ENCODE assay signal across 2 cellular contexts in the genomic region with DNA sequence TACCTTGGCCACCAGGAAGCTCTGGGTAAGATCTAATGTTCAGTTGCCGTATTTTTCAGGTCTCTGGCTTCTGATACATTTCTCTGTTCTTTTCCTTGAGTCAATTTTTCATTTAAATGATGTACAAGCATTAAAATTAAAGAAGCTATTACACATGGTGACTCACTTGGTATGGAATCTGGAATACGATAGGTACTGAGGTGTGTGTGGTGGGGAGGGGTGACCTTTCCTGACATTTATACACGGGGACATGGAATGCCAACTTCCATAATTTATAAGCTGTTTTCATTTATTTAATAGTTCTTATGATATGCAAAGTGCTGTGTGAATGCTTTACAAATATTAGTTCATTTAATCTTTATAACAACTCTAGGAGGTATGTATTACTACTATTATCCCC.
TF ChIP-seq lines count a peak whose summit lies in the region.

No MANE protein-coding gene starts in this region.

TF ChIP-seq in SK-N-SH, 30 proteins besides CTCF, POLR2A, EP300 and RAD21:
- TF ChIP-seq, protein P1, sequence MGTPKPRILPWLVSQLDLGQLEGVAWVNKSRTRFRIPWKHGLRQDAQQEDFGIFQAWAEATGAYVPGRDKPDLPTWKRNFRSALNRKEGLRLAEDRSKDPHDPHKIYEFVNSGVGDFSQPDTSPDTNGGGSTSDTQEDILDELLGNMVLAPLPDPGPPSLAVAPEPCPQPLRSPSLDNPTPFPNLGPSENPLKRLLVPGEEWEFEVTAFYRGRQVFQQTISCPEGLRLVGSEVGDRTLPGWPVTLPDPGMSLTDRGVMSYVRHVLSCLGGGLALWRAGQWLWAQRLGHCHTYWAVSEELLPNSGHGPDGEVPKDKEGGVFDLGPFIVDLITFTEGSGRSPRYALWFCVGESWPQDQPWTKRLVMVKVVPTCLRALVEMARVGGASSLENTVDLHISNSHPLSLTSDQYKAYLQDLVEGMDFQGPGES (IDR thresholded peaks at IDR 0.05; ENCODE audit: low read depth, low read length) = no peak
- TF ChIP-seq TAF1 (IDR thresholded peaks at IDR 0.05; ENCODE audit: borderline replicate concordance, low read depth, low read length) (no peak), FOSL2 (IDR thresholded peaks at IDR 0.05; ENCODE audit: borderline replicate concordance, low read depth) (no peak), FOXJ3 (CRISPR knock-in tag; IDR thresholded peaks at IDR 0.05) (no peak), JUND (IDR thresholded peaks at IDR 0.05) (no peak), GATA2 (CRISPR knock-in tag; IDR thresholded peaks at IDR 0.05) (no peak), ELF1 (IDR thresholded peaks at IDR 0.05) (no peak), FOXM1 (IDR thresholded peaks at IDR 0.05; ENCODE audit: low read depth) (no peak), MEF2A (IDR thresholded peaks at IDR 0.05; ENCODE audit: borderline replicate concordance, low read depth) (no peak), SIN3A (IDR thresholded peaks at IDR 0.05; ENCODE audit: borderline replicate concordance, low read depth, low read length) (no peak), RXRA (IDR thresholded peaks at IDR 0.05; ENCODE audit: borderline replicate concordance, low read depth) (no peak), CHD2 (IDR thresholded peaks at IDR 0.05; ENCODE audit: low read length, partially characterized antibody) (no peak)
- TF ChIP-seq, protein P2, sequence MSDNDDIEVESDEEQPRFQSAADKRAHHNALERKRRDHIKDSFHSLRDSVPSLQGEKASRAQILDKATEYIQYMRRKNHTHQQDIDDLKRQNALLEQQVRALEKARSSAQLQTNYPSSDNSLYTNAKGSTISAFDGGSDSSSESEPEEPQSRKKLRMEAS (IDR thresholded peaks at IDR 0.05; ENCODE audit: low read depth) = no peak
- TF ChIP-seq, protein P3, sequence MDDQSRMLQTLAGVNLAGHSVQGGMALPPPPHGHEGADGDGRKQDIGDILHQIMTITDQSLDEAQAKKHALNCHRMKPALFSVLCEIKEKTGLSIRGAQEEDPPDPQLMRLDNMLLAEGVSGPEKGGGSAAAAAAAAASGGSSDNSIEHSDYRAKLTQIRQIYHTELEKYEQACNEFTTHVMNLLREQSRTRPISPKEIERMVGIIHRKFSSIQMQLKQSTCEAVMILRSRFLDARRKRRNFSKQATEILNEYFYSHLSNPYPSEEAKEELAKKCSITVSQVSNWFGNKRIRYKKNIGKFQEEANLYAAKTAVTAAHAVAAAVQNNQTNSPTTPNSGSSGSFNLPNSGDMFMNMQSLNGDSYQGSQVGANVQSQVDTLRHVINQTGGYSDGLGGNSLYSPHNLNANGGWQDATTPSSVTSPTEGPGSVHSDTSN (IDR thresholded peaks at IDR 0.05) = no peak
- TF ChIP-seq, protein P4, sequence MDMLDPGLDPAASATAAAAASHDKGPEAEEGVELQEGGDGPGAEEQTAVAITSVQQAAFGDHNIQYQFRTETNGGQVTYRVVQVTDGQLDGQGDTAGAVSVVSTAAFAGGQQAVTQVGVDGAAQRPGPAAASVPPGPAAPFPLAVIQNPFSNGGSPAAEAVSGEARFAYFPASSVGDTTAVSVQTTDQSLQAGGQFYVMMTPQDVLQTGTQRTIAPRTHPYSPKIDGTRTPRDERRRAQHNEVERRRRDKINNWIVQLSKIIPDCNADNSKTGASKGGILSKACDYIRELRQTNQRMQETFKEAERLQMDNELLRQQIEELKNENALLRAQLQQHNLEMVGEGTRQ (IDR thresholded peaks at IDR 0.05; ENCODE audit: borderline replicate concordance, low read depth, low read length) = no peak
TF ChIP-seq in SK-N-SH: peak in this region for 0.

TF ChIP-seq in HepG2, 621 proteins besides CTCF, POLR2A, EP300 and RAD21:
- TF ChIP-seq ZNF607 (CRISPR knock-in tag; IDR thresholded peaks at IDR 0.05; ENCODE audit: borderline replicate concordance) = no peak
- no peak for TF ChIP-seq MAFG (CRISPR knock-in tag; IDR thresholded peaks at IDR 0.05)
- TF ChIP-seq HDAC2 (CRISPR knock-in tag; IDR thresholded peaks at IDR 0.05) = no peak
- TF ChIP-seq, protein P5, sequence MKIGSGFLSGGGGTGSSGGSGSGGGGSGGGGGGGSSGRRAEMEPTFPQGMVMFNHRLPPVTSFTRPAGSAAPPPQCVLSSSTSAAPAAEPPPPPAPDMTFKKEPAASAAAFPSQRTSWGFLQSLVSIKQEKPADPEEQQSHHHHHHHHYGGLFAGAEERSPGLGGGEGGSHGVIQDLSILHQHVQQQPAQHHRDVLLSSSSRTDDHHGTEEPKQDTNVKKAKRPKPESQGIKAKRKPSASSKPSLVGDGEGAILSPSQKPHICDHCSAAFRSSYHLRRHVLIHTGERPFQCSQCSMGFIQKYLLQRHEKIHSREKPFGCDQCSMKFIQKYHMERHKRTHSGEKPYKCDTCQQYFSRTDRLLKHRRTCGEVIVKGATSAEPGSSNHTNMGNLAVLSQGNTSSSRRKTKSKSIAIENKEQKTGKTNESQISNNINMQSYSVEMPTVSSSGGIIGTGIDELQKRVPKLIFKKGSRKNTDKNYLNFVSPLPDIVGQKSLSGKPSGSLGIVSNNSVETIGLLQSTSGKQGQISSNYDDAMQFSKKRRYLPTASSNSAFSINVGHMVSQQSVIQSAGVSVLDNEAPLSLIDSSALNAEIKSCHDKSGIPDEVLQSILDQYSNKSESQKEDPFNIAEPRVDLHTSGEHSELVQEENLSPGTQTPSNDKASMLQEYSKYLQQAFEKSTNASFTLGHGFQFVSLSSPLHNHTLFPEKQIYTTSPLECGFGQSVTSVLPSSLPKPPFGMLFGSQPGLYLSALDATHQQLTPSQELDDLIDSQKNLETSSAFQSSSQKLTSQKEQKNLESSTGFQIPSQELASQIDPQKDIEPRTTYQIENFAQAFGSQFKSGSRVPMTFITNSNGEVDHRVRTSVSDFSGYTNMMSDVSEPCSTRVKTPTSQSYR (CRISPR knock-in tag; IDR thresholded peaks at IDR 0.05; ENCODE audit: borderline replicate concordance) = no peak
- TF ChIP-seq SETDB1 (CRISPR knock-in tag; IDR thresholded peaks at IDR 0.05; ENCODE audit: borderline replicate concordance) = no peak
- TF ChIP-seq PCBP1 (IDR thresholded peaks at IDR 0.05; ENCODE audit: borderline replicate concordance, low read depth, low read length) = no peak
- TF ChIP-seq, protein P6, sequence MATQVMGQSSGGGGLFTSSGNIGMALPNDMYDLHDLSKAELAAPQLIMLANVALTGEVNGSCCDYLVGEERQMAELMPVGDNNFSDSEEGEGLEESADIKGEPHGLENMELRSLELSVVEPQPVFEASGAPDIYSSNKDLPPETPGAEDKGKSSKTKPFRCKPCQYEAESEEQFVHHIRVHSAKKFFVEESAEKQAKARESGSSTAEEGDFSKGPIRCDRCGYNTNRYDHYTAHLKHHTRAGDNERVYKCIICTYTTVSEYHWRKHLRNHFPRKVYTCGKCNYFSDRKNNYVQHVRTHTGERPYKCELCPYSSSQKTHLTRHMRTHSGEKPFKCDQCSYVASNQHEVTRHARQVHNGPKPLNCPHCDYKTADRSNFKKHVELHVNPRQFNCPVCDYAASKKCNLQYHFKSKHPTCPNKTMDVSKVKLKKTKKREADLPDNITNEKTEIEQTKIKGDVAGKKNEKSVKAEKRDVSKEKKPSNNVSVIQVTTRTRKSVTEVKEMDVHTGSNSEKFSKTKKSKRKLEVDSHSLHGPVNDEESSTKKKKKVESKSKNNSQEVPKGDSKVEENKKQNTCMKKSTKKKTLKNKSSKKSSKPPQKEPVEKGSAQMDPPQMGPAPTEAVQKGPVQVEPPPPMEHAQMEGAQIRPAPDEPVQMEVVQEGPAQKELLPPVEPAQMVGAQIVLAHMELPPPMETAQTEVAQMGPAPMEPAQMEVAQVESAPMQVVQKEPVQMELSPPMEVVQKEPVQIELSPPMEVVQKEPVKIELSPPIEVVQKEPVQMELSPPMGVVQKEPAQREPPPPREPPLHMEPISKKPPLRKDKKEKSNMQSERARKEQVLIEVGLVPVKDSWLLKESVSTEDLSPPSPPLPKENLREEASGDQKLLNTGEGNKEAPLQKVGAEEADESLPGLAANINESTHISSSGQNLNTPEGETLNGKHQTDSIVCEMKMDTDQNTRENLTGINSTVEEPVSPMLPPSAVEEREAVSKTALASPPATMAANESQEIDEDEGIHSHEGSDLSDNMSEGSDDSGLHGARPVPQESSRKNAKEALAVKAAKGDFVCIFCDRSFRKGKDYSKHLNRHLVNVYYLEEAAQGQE (IDR thresholded peaks at IDR 0.05; ENCODE audit: borderline replicate concordance in 1 of 2, low read depth in 1 of 2, low read length in 2 of 2) = no peak
- TF ChIP-seq, protein P7, sequence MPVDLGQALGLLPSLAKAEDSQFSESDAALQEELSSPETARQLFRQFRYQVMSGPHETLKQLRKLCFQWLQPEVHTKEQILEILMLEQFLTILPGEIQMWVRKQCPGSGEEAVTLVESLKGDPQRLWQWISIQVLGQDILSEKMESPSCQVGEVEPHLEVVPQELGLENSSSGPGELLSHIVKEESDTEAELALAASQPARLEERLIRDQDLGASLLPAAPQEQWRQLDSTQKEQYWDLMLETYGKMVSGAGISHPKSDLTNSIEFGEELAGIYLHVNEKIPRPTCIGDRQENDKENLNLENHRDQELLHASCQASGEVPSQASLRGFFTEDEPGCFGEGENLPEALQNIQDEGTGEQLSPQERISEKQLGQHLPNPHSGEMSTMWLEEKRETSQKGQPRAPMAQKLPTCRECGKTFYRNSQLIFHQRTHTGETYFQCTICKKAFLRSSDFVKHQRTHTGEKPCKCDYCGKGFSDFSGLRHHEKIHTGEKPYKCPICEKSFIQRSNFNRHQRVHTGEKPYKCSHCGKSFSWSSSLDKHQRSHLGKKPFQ (CRISPR knock-in tag; IDR thresholded peaks at IDR 0.05; ENCODE audit: insufficient replicate concordance) = no peak
- TF ChIP-seq, protein P8, sequence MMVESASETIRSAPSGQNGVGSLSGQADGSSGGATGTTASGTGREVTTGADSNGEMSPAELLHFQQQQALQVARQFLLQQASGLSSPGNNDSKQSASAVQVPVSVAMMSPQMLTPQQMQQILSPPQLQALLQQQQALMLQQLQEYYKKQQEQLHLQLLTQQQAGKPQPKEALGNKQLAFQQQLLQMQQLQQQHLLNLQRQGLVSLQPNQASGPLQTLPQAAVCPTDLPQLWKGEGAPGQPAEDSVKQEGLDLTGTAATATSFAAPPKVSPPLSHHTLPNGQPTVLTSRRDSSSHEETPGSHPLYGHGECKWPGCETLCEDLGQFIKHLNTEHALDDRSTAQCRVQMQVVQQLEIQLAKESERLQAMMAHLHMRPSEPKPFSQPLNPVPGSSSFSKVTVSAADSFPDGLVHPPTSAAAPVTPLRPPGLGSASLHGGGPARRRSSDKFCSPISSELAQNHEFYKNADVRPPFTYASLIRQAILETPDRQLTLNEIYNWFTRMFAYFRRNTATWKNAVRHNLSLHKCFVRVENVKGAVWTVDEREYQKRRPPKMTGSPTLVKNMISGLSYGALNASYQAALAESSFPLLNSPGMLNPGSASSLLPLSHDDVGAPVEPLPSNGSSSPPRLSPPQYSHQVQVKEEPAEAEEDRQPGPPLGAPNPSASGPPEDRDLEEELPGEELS (CRISPR knock-in tag; IDR thresholded peaks at IDR 0.05) = no peak
- TF ChIP-seq GTF3A (CRISPR knock-in tag; conservative IDR thresholded peaks at IDR 0.05) = no peak
- no peak for TF ChIP-seq ZNF382 (CRISPR knock-in tag; IDR thresholded peaks at IDR 0.05; ENCODE audit: borderline replicate concordance)
- TF ChIP-seq NR2F1 (CRISPR knock-in tag; IDR thresholded peaks at IDR 0.05) = no peak
- TF ChIP-seq ZSCAN22 (CRISPR knock-in tag; IDR thresholded peaks at IDR 0.05) = no peak
- TF ChIP-seq, protein P9, sequence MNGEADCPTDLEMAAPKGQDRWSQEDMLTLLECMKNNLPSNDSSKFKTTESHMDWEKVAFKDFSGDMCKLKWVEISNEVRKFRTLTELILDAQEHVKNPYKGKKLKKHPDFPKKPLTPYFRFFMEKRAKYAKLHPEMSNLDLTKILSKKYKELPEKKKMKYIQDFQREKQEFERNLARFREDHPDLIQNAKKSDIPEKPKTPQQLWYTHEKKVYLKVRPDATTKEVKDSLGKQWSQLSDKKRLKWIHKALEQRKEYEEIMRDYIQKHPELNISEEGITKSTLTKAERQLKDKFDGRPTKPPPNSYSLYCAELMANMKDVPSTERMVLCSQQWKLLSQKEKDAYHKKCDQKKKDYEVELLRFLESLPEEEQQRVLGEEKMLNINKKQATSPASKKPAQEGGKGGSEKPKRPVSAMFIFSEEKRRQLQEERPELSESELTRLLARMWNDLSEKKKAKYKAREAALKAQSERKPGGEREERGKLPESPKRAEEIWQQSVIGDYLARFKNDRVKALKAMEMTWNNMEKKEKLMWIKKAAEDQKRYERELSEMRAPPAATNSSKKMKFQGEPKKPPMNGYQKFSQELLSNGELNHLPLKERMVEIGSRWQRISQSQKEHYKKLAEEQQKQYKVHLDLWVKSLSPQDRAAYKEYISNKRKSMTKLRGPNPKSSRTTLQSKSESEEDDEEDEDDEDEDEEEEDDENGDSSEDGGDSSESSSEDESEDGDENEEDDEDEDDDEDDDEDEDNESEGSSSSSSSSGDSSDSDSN (CRISPR knock-in tag; IDR thresholded peaks at IDR 0.05) = no peak
